8 cellular contexts compared by ENCODE assay signal in the genomic region with DNA sequence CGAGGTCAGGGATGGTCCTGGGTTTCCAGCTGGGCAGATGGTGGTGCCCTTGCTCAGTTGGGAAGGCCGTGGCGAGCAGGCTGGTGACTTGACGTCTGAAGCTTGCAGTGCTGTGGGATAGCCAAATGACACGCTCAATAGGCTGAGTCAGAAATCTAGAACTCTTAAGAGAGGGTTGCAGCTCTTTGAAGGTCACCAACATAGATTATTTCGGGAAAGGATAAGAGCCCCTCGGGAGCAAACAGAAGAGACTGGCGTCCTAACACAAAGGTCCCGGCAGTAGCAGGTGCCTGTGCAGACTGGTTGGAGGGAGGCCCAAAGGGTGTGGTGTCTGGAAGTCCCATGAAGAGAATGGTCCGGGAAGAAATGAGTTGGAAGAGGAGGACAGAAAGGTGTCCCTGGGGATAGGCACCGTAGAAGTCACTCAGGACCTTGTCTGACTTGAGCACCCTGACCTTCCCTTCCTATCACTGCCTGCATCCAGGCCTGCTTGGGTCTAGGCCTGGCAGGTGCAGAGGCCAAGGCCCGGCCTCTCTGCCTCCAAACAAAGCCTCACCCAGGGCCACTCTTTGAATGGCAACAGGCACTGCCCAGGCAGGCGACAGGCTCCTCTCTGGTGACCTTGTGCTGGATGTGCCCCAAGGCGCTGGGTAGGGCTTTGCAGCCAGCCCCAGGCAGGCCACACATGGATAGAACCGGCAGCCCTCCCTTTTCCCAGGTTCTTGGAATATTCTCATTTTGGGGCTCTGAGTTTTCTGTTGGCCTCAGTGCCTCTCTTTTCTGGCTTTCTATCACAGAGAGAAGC. TPM values are rescaled to one million over a fixed set of nuclear protein-coding genes. Genes with fewer than 3 reads are reported as not detected.
DNase-seq lines count a peak whose midpoint lies in the region; ATAC-seq, FAIRE-seq and TF ChIP-seq lines count a peak whose summit lies in the region.
"Had no signal": no experiment of that assay in that cellular context is flagged by ENCODE, and none has a peak within 500 bp of the region (broad histone marks: within the 10 kb centered on the region; RNA-seq: fewer than 3 reads in every experiment).

No MANE protein-coding gene starts in this region.

- no peaks in the 10 kb centered on the region for H3K9me3 ChIP-seq in vagina

- FAIRE-seq in RCC 7860 (lab: Jason Lieb, UNC), result no peak

- DNase-seq in Right ventricle myocardium inferior (ENCODE audit: missing footprints) (no peak), omental fat pad (ENCODE audit: low spot score) (peak; percentile 21), vagina (ENCODE audit: extremely low spot score in 2 of 2) (no peak), RCC 7860 (ENCODE audit: low spot score) (no peak), GDM1 (lab: John Stamatoyannopoulos, UW) (no peak), NCI-H2196 (lab: John Stamatoyannopoulos, UW; ENCODE audit: unreplicated experiment) (no peak)
- DNase-seq: NCI-H1436 treated with DMSO at 0.1 percent for 48 hours had no signal

- peaks cover 75% of the 10 kb centered on the region for H3K4me1 ChIP-seq in vagina

- H3K4me3 ChIP-seq in vagina, result no peak overlapping the region

- peak overlapping the region; percentile 98 for H3K27ac ChIP-seq in vagina

- no peaks in the 10 kb centered on the region for H3K36me3 ChIP-seq in vagina

- intact Hi-C loops in Right ventricle myocardium inferior (cut with DNase I) (no loop called here), vagina (cut with DNase I) (loop anchor here (5.0 kb wide), 1 partner anchor 69 kb away; no protein-coding TSS in a partner anchor)

- ATAC-seq in SK-N-SH treated with all-trans-retinoic acid at 6 μM for 48 hours (peak; percentile 37), Right ventricle myocardium inferior (peak; percentile 63), omental fat pad (ENCODE audit: low FRiP score) (peak; percentile 6)

- no peaks in the 10 kb centered on the region for H3K27me3 ChIP-seq in vagina

- no peak for TF ChIP-seq POLR2A in vagina (IDR thresholded peaks at IDR 0.05)

- TF ChIP-seq CTCF in omental fat pad (IDR thresholded peaks at IDR 0.05) (no peak), vagina (IDR thresholded peaks at IDR 0.05) (no peak)

TF ChIP-seq in SK-N-SH treated with all-trans-retinoic acid at 6 μM for 48 hours, 23 proteins besides CTCF, POLR2A, EP300 and RAD21:
- no peak for TF ChIP-seq POU6F1 (CRISPR knock-in tag; IDR thresholded peaks at IDR 0.05; ENCODE audit: borderline replicate concordance, low read depth)
TF ChIP-seq in SK-N-SH treated with all-trans-retinoic acid at 6 μM for 48 hours: peak in this region for 0.

RNA-seq across cellular contexts. Expression of gene PKIG, which starts 18.6 kb away (rescaled TPM):
- total RNA-seq in Right ventricle myocardium inferior, result 206 TPM
- 100 to 1,000 TPM in 3 of 4 donors, 10 to 100 TPM in 1; 90.8 to 133 (median 118) TPM for total RNA-seq in omental fat pad
- total RNA-seq in vagina, result 146 TPM

RNA-seq across cellular contexts. Expression of gene ADA, which starts 50.5 kb away (rescaled TPM):
- total RNA-seq in Right ventricle myocardium inferior (10.7 TPM), omental fat pad (10 to 100 TPM; 11.5 to 62.6 (median 15.4) TPM), vagina (25.3 TPM)

Comparison
In these comparisons a context has a peak if more than half of its experiments do, and no peak if none do; other contexts are left out.
1. ATAC-seq: peak in every context shown above with its lines; median percentile 63 in Right ventricle myocardium inferior; 37 in SK-N-SH treated with all-trans-retinoic acid at 6 μM for 48 hours; 6 in omental fat pad.